21 cellular contexts compared by ENCODE assay signal in the genomic region with DNA sequence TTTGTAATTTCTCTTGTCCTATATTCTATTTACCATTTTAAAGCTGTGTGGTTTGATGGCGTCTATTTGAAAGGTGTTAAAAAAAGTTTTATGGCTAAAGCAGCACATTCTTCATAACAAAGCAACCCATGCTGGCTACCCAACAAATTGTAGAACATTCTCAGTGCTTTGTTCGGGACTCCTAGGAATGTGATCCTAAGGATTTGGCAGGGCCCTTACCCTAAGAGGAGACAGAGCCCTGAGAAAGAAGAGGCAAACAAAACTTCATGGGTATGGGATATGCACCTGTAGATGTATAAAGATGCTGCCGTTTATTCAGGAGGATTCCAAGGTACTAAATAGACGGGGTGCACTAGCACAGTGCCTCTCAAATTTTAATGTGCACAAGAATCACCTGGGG.
"Had no signal": no experiment of that assay in that cellular context is flagged by ENCODE, and none has a peak within 500 bp of the region (broad histone marks: within the 10 kb centered on the region; RNA-seq: fewer than 3 reads in every experiment).

No MANE protein-coding gene starts in this region.

- H3K4me3 ChIP-seq: dorsolateral prefrontal cortex, lower lobe of right lung, ovary, psoas muscle, sigmoid colon, spleen, suprapubic skin, transverse colon, upper lobe of right lung, uterus had no signal

- FAIRE-seq: frontal cortex, keratinocyte had no signal

- H3K36me3 ChIP-seq: lower lobe of right lung, ovary, sigmoid colon, spleen, suprapubic skin, transverse colon, upper lobe of right lung, uterus had no signal

- DNase-seq: dorsolateral prefrontal cortex; effector CD4-positive, alpha-beta T cell; hypothalamus; left ventricle myocardium superior; lower lobe of right lung; naive thymus-derived CD8-positive, alpha-beta T cell; nephron progenitor cell; occipital lobe; ovary; posterior cingulate gyrus; psoas muscle; right cardiac atrium; sigmoid colon; spleen; stimulated activated naive B cell treated with anti-CD40 and anti-IgM and Interleukin-4, amounts not matched to agents 10 μg/mL and 1 μg/mL and 100 μg/mL, for 72 hours; transverse colon; upper lobe of right lung; uterus had no signal

- H3K27ac ChIP-seq: dorsolateral prefrontal cortex, lower lobe of right lung, ovary, psoas muscle, sigmoid colon, spleen, suprapubic skin, transverse colon, upper lobe of right lung, uterus had no signal

- H3K9me3 ChIP-seq: lower lobe of right lung, ovary, psoas muscle, sigmoid colon, spleen, suprapubic skin, transverse colon, upper lobe of right lung, uterus had no signal

- H3K27me3 ChIP-seq: ovary, sigmoid colon, spleen, suprapubic skin, transverse colon, upper lobe of right lung, uterus had no signal

- H3K4me1 ChIP-seq: lower lobe of right lung, psoas muscle, sigmoid colon, spleen, suprapubic skin, transverse colon, upper lobe of right lung, uterus had no signal
